Comparison of ENCODE assay signal across 22 cellular contexts in genomic region chr13:27976362-27977177, GRCh38. TPM values are rescaled to one million over a fixed set of nuclear protein-coding genes. Genes with fewer than 3 reads are reported as not detected.
"Had no signal": no experiment of that assay in that cellular context is flagged by ENCODE, and none has a peak within 500 bp of the region (broad histone marks: within the 10 kb centered on the region; RNA-seq: fewer than 3 reads in every experiment).

No MANE protein-coding gene starts in this region.

- H3K36me3 ChIP-seq: esophagus muscularis mucosa, left ventricle myocardium inferior, right lobe of liver, upper lobe of left lung, WERI-Rb-1 had no signal

- H3K9me3 ChIP-seq: body of pancreas, esophagus muscularis mucosa, left ventricle myocardium inferior, psoas muscle, right lobe of liver, upper lobe of left lung had no signal

- H3K4me3 Mint-ChIP-seq: activated naive CD8-positive, alpha-beta T cell treated with anti-CD3 and anti-CD28 coated beads for 36 hours; natural killer cell; T-helper 17 cell had no signal

- H3K4me1 ChIP-seq: psoas muscle had no signal

- ATAC-seq: body of pancreas, natural killer cell, psoas muscle, T-helper 17 cell had no signal

- H3K36me3 Mint-ChIP-seq: activated naive CD8-positive, alpha-beta T cell treated with anti-CD3 and anti-CD28 coated beads for 36 hours; natural killer cell had no signal

- H3K9me3 Mint-ChIP-seq: activated naive CD8-positive, alpha-beta T cell treated with anti-CD3 and anti-CD28 coated beads for 36 hours; natural killer cell; stimulated activated naive CD8-positive, alpha-beta T cell treated with anti-CD3 and anti-CD28 coated beads, Interleukin-15, Interleukin-2, amounts not matched to agents 100 ng/mL and 50 ng/mL, for 24 hours had no signal

- DNase-seq: activated CD4-positive, alpha-beta T cell treated with anti-CD3 and anti-CD28 coated beads, Interleukin-2, amount 50 U/mL, for 48 hours; activated gamma-delta T cell treated with Interleukin-2 at 50 U/mL for 16 hours; activated naive CD8-positive, alpha-beta T cell treated with anti-CD3 and anti-CD28 coated beads for 36 hours; activated T-cell treated with anti-CD3 and anti-CD28 coated beads, Interleukin-2, amount 50 U/mL, for 48 hours; amygdala; central memory CD4-positive, alpha-beta T cell; effector CD4-positive, alpha-beta T cell; left ventricle myocardium inferior; natural killer cell; occipital lobe; psoas muscle; T-helper 17 cell; upper lobe of left lung; WERI-Rb-1 had no signal

- H3K27ac Mint-ChIP-seq: activated naive CD8-positive, alpha-beta T cell treated with anti-CD3 and anti-CD28 coated beads for 36 hours; natural killer cell; T-helper 17 cell had no signal

- H3K4me3 ChIP-seq: body of pancreas, coronary artery, esophagus muscularis mucosa, left ventricle myocardium inferior, psoas muscle, right lobe of liver, upper lobe of left lung had no signal

- H3K4me1 Mint-ChIP-seq: natural killer cell had no signal

- H3K27ac ChIP-seq: body of pancreas, coronary artery, esophagus muscularis mucosa, left ventricle myocardium inferior, psoas muscle, right lobe of liver, upper lobe of left lung, WERI-Rb-1 had no signal

RNA-seq across cellular contexts. Expression of gene CDX2, which starts 7.5 kb away (rescaled TPM):
- total RNA-seq: activated naive CD8-positive, alpha-beta T cell treated with anti-CD3 and anti-CD28 coated beads for 36 hours; kidney; left ventricle myocardium inferior; mononuclear cell; natural killer cell; occipital lobe; psoas muscle; right lobe of liver; T-helper 17 cell; temporal lobe had no signal

RNA-seq across cellular contexts. Expression of gene URAD, which starts 11.9 kb away (rescaled TPM):
- total RNA-seq: activated naive CD8-positive, alpha-beta T cell treated with anti-CD3 and anti-CD28 coated beads for 36 hours; body of pancreas; esophagus muscularis mucosa; kidney; left ventricle myocardium inferior; mononuclear cell; natural killer cell; occipital lobe; psoas muscle; right lobe of liver; T-helper 17 cell; temporal lobe had no signal
- polyA plus RNA-seq: psoas muscle had no signal

RNA-seq across cellular contexts. Expression of gene PDX1, which starts 56.8 kb away (rescaled TPM):
- total RNA-seq: activated naive CD8-positive, alpha-beta T cell treated with anti-CD3 and anti-CD28 coated beads for 36 hours; esophagus muscularis mucosa; kidney; left ventricle myocardium inferior; mononuclear cell; natural killer cell; occipital lobe; psoas muscle; T-helper 17 cell; temporal lobe; upper lobe of left lung had no signal
- polyA plus RNA-seq: psoas muscle had no signal
